ENCODE assay signal across 1 cellular context in genomic region chr19:18091217-18091608, GRCh38.
A peak's percentile ranks its signal among the peaks of the same experiment; 100 is the strongest.
TF ChIP-seq lines count a peak whose summit lies in the region.

No MANE protein-coding gene starts in this region.

TF ChIP-seq in K562, 482 proteins besides CTCF, POLR2A, EP300 and RAD21 (continued from another document and continues in another):
- TF ChIP-seq ZNF318 (IDR thresholded peaks at IDR 0.05; ENCODE audit: borderline replicate concordance in 1 of 2, low read depth in 1 of 2): no peak
- TF ChIP-seq SOX6 (IDR thresholded peaks at IDR 0.05): no peak
- TF ChIP-seq GMEB1 (CRISPR knock-in tag; IDR thresholded peaks at IDR 0.05): peak; percentile 8; the same call in 1 of the 2 replicates
- no peak for TF ChIP-seq TBL1XR1 (IDR thresholded peaks at IDR 0.05; ENCODE audit: low read length in 2 of 2)
- no peak; the same call in 1 of the 2 replicates for TF ChIP-seq ZNF589 (CRISPR knock-in tag; IDR thresholded peaks at IDR 0.05; ENCODE audit: low read depth)
- TF ChIP-seq EHMT2 (IDR thresholded peaks at IDR 0.05): no peak
- TF ChIP-seq ATF6 (CRISPR knock-in tag; IDR thresholded peaks at IDR 0.05): no peak
- TF ChIP-seq RNF219 (CRISPR knock-in tag; IDR thresholded peaks at IDR 0.05): no peak
- TF ChIP-seq ATF1 (CRISPR knock-in tag; IDR thresholded peaks at IDR 0.05): no peak
- TF ChIP-seq ATF1 (tag; IDR thresholded peaks at IDR 0.05): no peak
- TF ChIP-seq HDAC3 (IDR thresholded peaks at IDR 0.05; ENCODE audit: borderline replicate concordance, partially characterized antibody): no peak
- TF ChIP-seq HOMEZ (CRISPR knock-in tag; IDR thresholded peaks at IDR 0.05): no peak
- TF ChIP-seq THRA (IDR thresholded peaks at IDR 0.05): no peak
- no peak for TF ChIP-seq RUNX1 (IDR thresholded peaks at IDR 0.05; ENCODE audit: low read depth)
- TF ChIP-seq ZNF408 (CRISPR knock-in tag; IDR thresholded peaks at IDR 0.05; ENCODE audit: low read depth): no peak
- no peak for TF ChIP-seq ZSCAN32 (CRISPR knock-in tag; IDR thresholded peaks at IDR 0.05)
- TF ChIP-seq ZBTB5 (IDR thresholded peaks at IDR 0.05): no peak
- TF ChIP-seq ZNF445 (CRISPR knock-in tag; IDR thresholded peaks at IDR 0.05; ENCODE audit: low read depth): no peak
- TF ChIP-seq POLR2AphosphoS5 (IDR thresholded peaks at IDR 0.05; ENCODE audit: control insufficient read depth, insufficient read depth, low read depth, low read length): no peak
- TF ChIP-seq L3MBTL2 (IDR thresholded peaks at IDR 0.05): peak; percentile 35; the same call in 1 of the 2 replicates
- TF ChIP-seq TCF3 (CRISPR knock-in tag; IDR thresholded peaks at IDR 0.05): peak; percentile 59
- no peak for TF ChIP-seq MYNN (IDR thresholded peaks at IDR 0.05)
- no peak for TF ChIP-seq MYNN (CRISPR knock-in tag; IDR thresholded peaks at IDR 0.05)
- no peak for TF ChIP-seq ADNP (tag; IDR thresholded peaks at IDR 0.05)
- TF ChIP-seq NR0B1 (IDR thresholded peaks at IDR 0.05; ENCODE audit: partially characterized antibody): no peak
- TF ChIP-seq CREM (IDR thresholded peaks at IDR 0.05; ENCODE audit: low read depth): 0 out of 2 replicates have a peak, but pooled peaks have one; percentile 12
- TF ChIP-seq SRSF3 (IDR thresholded peaks at IDR 0.05; ENCODE audit: insufficient read depth, low read length): no peak
- no peak for TF ChIP-seq POLR2B (IDR thresholded peaks at IDR 0.05; ENCODE audit: low read depth, partially characterized antibody)
- TF ChIP-seq ETV6 (IDR thresholded peaks at IDR 0.05; ENCODE audit: borderline replicate concordance in 1 of 2, low read depth in 2 of 2, low read length in 1 of 2): 0 out of 4 replicates have a peak, but pooled peaks of 1 of the 2 experiments have one; percentile 44
- no peak for TF ChIP-seq ETV6 (CRISPR knock-in tag; IDR thresholded peaks at IDR 0.05; ENCODE audit: borderline replicate concordance)
- no peak for TF ChIP-seq ZNF384 (IDR thresholded peaks at IDR 0.05; ENCODE audit: low read depth, low read length)
- no peak for TF ChIP-seq SRSF1 (IDR thresholded peaks at IDR 0.05; ENCODE audit: low read depth, low read length)
- no peak for TF ChIP-seq PTBP1 (IDR thresholded peaks at IDR 0.05; ENCODE audit: low read depth, low read length)
- no peak for TF ChIP-seq RBBP5 (IDR thresholded peaks at IDR 0.05; ENCODE audit: borderline replicate concordance, insufficient read depth, low read length, poor library complexity, severe bottlenecking)
- TF ChIP-seq PRPF4 (IDR thresholded peaks at IDR 0.05; ENCODE audit: insufficient read depth, low read depth, low read length, poor library complexity, severe bottlenecking): no peak
- TF ChIP-seq DIDO1 (tag; IDR thresholded peaks at IDR 0.05; ENCODE audit: low read depth): no peak
- no peak for TF ChIP-seq ZNF197 (CRISPR knock-in tag; IDR thresholded peaks at IDR 0.05; ENCODE audit: low read depth)
- TF ChIP-seq POLR2H (tag; IDR thresholded peaks at IDR 0.05; ENCODE audit: low read depth): no peak
- no peak for TF ChIP-seq KLF10 (CRISPR knock-in tag; IDR thresholded peaks at IDR 0.05)
